Comparison of ENCODE assay signal across 27 cellular contexts in genomic region chr10:58089739-58090138, GRCh38.
"Had no signal": no experiment of that assay in that cellular context is flagged by ENCODE, and none has a peak within 500 bp of the region (broad histone marks: within the 10 kb centered on the region; RNA-seq: fewer than 3 reads in every experiment).

No MANE protein-coding gene starts in this region.

- H3K9me3 ChIP-seq: left lung, lower lobe of right lung, pancreas, prostate gland, stomach, testis, thyroid gland, transverse colon, upper lobe of left lung, vagina had no signal

- H3K36me3 ChIP-seq: left lung, lower lobe of right lung, pancreas, prostate gland, stomach, thyroid gland, transverse colon, upper lobe of left lung, vagina had no signal

- ATAC-seq: left lung; lower lobe of right lung; naive thymus-derived CD8-positive, alpha-beta T cell; pancreas; right cardiac atrium; sciatic nerve; stimulated activated naive B cell treated with anti-CD40 and anti-IgM and Interleukin-4, amounts not matched to agents 10 μg/mL and 1 μg/mL and 100 μg/mL, for 72 hours; stimulated activated naive CD8-positive, alpha-beta T cell treated with anti-CD3 and anti-CD28 coated beads, Interleukin-15, Interleukin-2, amounts not matched to agents 100 U/mL and 50 U/mL, for 24 hours had no signal

- H3K4me3 ChIP-seq: left lung, lower lobe of right lung, pancreas, prostate gland, skin epidermis, stomach, testis, thyroid gland, transverse colon, upper lobe of left lung, vagina had no signal

- H3K27me3 ChIP-seq: left lung, pancreas, stomach, testis, thyroid gland, transverse colon, upper lobe of left lung, vagina had no signal

- H3K27ac ChIP-seq: left lung, lower lobe of right lung, pancreas, prostate gland, skin epidermis, stomach, testis, thyroid gland, transverse colon, upper lobe of left lung, vagina had no signal

- DNase-seq: hypothalamus; islet precursor cell; left lung; lower lobe of right lung; mammary epithelial cell; mesenchymal stem cell; naive thymus-derived CD8-positive, alpha-beta T cell; nucleus accumbens; pancreas; posterior cingulate gyrus; retina; right cardiac atrium; stimulated activated CD4-positive, alpha-beta T cell treated with anti-CD3 and anti-CD28 coated beads, Interleukin-12 subunit alpha, Interleukin-12 subunit beta, amount 100 ng/mL, for 4 hours; stimulated activated CD4-positive, alpha-beta T cell treated with anti-CD3 and anti-CD28 coated beads, Interleukin-15, amount 100 ng/mL, for 24 hours; stimulated activated CD4-positive, alpha-beta T cell treated with anti-CD3 and anti-CD28 coated beads, Interleukin-2, amount 100 ng/mL, for 24 hours; stimulated activated CD4-positive, alpha-beta T cell treated with anti-CD3 and anti-CD28 coated beads, Interleukin-4, amount 100 ng/mL, for 1 hour; stimulated activated naive B cell treated with anti-CD40 and anti-IgM and Interleukin-4, amounts not matched to agents 10 μg/mL and 1 μg/mL and 100 μg/mL, for 72 hours; stimulated activated naive CD8-positive, alpha-beta T cell treated with anti-CD3 and anti-CD28 coated beads, Interleukin-15, Interleukin-2, amounts not matched to agents 100 U/mL and 50 U/mL, for 24 hours; stomach; testis; thyroid gland; transverse colon; upper lobe of left lung had no signal

- H3K4me1 ChIP-seq: left lung, lower lobe of right lung, pancreas, prostate gland, stomach, testis, transverse colon, upper lobe of left lung, vagina had no signal
